In genomic region chr1:213727853-213728592, GRCh38 we compare ENCODE assay signal across 2 cellular contexts.
TF ChIP-seq lines count a peak whose summit lies in the region.

No MANE protein-coding gene starts in this region.

TF ChIP-seq in GM23338, 12 proteins besides CTCF, POLR2A, EP300 and RAD21 (continued from another document):
- TF ChIP-seq ETS1 (IDR thresholded peaks at IDR 0.05) (no peak), CREB1 (CRISPR knock-in tag; IDR thresholded peaks at IDR 0.05; ENCODE audit: low read depth) (no peak), NANOG (IDR thresholded peaks at IDR 0.05; ENCODE audit: borderline replicate concordance) (no peak)
TF ChIP-seq in GM23338: peak in this region for 0.

TF ChIP-seq in HepG2, 621 proteins besides CTCF, POLR2A, EP300 and RAD21 (continued from another document):
- TF ChIP-seq ZNF629 (CRISPR knock-in tag; conservative IDR thresholded peaks at IDR 0.05): peak; percentile 31; the same call in 1 of the 2 replicates
